In genomic region chr6:159043236-159043635, GRCh38 we compare ENCODE assay signal across 9 cellular contexts. TPM values are rescaled to one million over a fixed set of nuclear protein-coding genes. Genes with fewer than 3 reads are reported as not detected.
DNase-seq lines count a peak whose midpoint lies in the region; ATAC-seq and TF ChIP-seq lines count a peak whose summit lies in the region.
"Had no signal": no experiment of that assay in that cellular context is flagged by ENCODE, and none has a peak within 500 bp of the region (broad histone marks: within the 10 kb centered on the region; RNA-seq: fewer than 3 reads in every experiment).

No MANE protein-coding gene starts in this region.

- no peaks in the 10 kb centered on the region for H3K9me3 Mint-ChIP-seq in activated T-helper 17 cell treated with anti-CD3 and anti-CD28 coated beads, Interleukin-2, amount 50 U/mL, for 72 hours
- H3K9me3 Mint-ChIP-seq in GM23338, result no peaks in the 10 kb centered on the region
- H3K9me3 Mint-ChIP-seq: HFFc6 had no signal

- H3K9me3 ChIP-seq in DND-41 (ENCODE audit: insufficient read depth, low read length, severe bottlenecking), result no peaks in the 10 kb centered on the region
- H3K9me3 ChIP-seq in muscle layer of duodenum (ENCODE audit: control insufficient read depth in 1 of 2, low read length in 2 of 2), result no peaks in the 10 kb centered on the region

- H3K9ac ChIP-seq in DND-41 (ENCODE audit: low read depth, low read length), result peak overlapping the region; percentile 60

- H3K4me1 Mint-ChIP-seq in activated T-helper 17 cell treated with anti-CD3 and anti-CD28 coated beads, Interleukin-2, amount 50 U/mL, for 72 hours, result peaks cover 46% of the 10 kb centered on the region
- H3K4me1 Mint-ChIP-seq in GM23338, result peaks cover 19% of the 10 kb centered on the region; the same call in 2 of the 3 replicates

- H3K36me3 ChIP-seq in DND-41 (ENCODE audit: insufficient read depth, low read length) (peaks cover 44% of the 10 kb centered on the region), muscle layer of duodenum (ENCODE audit: control insufficient read depth in 1 of 2, insufficient read depth in 2 of 2, low read length in 2 of 2) (peaks cover 0 to 6% of the 10 kb centered on the region in 2 donors), GM23338 (ENCODE audit: insufficient read depth) (no peaks in the 10 kb centered on the region)

- H2AFZ ChIP-seq in DND-41 (ENCODE audit: low read depth, low read length), result no peak overlapping the region
- no peak overlapping the region for H2AFZ ChIP-seq in GM23338

- H3K4me3 Mint-ChIP-seq in activated T-helper 17 cell treated with anti-CD3 and anti-CD28 coated beads, Interleukin-2, amount 50 U/mL, for 72 hours, result peak overlapping the region; percentile 90
- H3K4me3 Mint-ChIP-seq in GM23338, result no peak overlapping the region

- H3K4me2 ChIP-seq in DND-41 (ENCODE audit: insufficient read depth, low read length) (peak overlapping the region; percentile 69), GM23338 (no peak overlapping the region)

- in situ Hi-C loops in KBM-7 (cut with MboI; ENCODE audit: low pct_unique_long_range_greater_than_20kb, low sequenced_read_pairs), result no loop called here

- H3F3A ChIP-seq in GM23338 (replicated peaks; ENCODE audit: low read depth), result no peaks in the 10 kb centered on the region

- TF ChIP-seq CTCF in DND-41 (IDR thresholded peaks at IDR 0.05; ENCODE audit: borderline replicate concordance, extremely low read depth, low read length, poor library complexity, severe bottlenecking), result no peak
- no peak for TF ChIP-seq CTCF in GM23338 (conservative IDR thresholded peaks at IDR 0.05; ENCODE audit: low read depth in 2 of 2)

- H3K27me3 ChIP-seq in DND-41 (ENCODE audit: insufficient read depth, low read length, poor library complexity), result no peaks in the 10 kb centered on the region
- H3K27me3 ChIP-seq in muscle layer of duodenum (ENCODE audit: low read depth, low read length), result no peaks in the 10 kb centered on the region
- H3K27me3 ChIP-seq in GM23338 (ENCODE audit: insufficient read depth), result no peaks in the 10 kb centered on the region

- DNase-seq in DND-41 (peak; percentile 61), KBM-7 (peak; percentile 76), GM23338 (ENCODE audit: low spot score) (no peak), NCI-H774 (lab: John Stamatoyannopoulos, UW) (no peak)
- no peak for DNase-seq in activated effector memory CD4-positive, alpha-beta T cell treated with Interleukin-2 at 50 U/mL for 16 hours

- H3K79me2 ChIP-seq in DND-41 (ENCODE audit: insufficient read depth, low read length) (no peaks in the 10 kb centered on the region), GM23338 (replicated peaks; ENCODE audit: insufficient read depth) (no peaks in the 10 kb centered on the region)

- H3K27ac ChIP-seq in DND-41 (ENCODE audit: low read length) (peak overlapping the region; percentile 82), muscle layer of duodenum (ENCODE audit: low read length) (peak overlapping the region; percentile 78), GM23338 (ENCODE audit: low read depth) (no peak overlapping the region)

- H3K27me3 Mint-ChIP-seq in activated T-helper 17 cell treated with anti-CD3 and anti-CD28 coated beads, Interleukin-2, amount 50 U/mL, for 72 hours, result no peaks in the 10 kb centered on the region
- H3K27me3 Mint-ChIP-seq in GM23338 (ENCODE audit: insufficient read depth, low read depth, poor library complexity), result no peaks in the 10 kb centered on the region

- no peaks in the 10 kb centered on the region; the same call in 1 of the 2 replicates for H4K20me1 ChIP-seq in DND-41 (ENCODE audit: insufficient read depth, low read length)
- H4K20me1 ChIP-seq in GM23338 (replicated peaks; ENCODE audit: insufficient read depth), result no peaks in the 10 kb centered on the region

- H3K4me3 ChIP-seq in DND-41 (ENCODE audit: low read depth in 1 of 2, low read length in 2 of 2) (peak overlapping the region; percentile 41 to 65; a peak in 3 of 4 replicates), muscle layer of duodenum (ENCODE audit: low read depth in 1 of 2, low read length in 2 of 2) (peak overlapping the region; percentile 44 to 66), GM23338 (no peak overlapping the region)

- ATAC-seq in DND-41 (ENCODE audit: insufficient read depth, low read depth) (peak; percentile 73), GM23338 (no peak), HG03469 (IDR thresholded peaks at IDR 0.05; ENCODE audit: unreplicated experiment) (no peak)
- no peak for ATAC-seq in activated T-helper 17 cell treated with anti-CD3 and anti-CD28 coated beads, Interleukin-2, amount 50 U/mL, for 72 hours (replicated peaks)

- peaks cover 73% of the 10 kb centered on the region for H3K36me3 Mint-ChIP-seq in activated T-helper 17 cell treated with anti-CD3 and anti-CD28 coated beads, Interleukin-2, amount 50 U/mL, for 72 hours (ENCODE audit: low read depth)
- no peaks in the 10 kb centered on the region for H3K36me3 Mint-ChIP-seq in GM23338 (ENCODE audit: low read depth)

- H3K9me2 ChIP-seq in GM23338 (ENCODE audit: insufficient read depth), result no peaks in the 10 kb centered on the region

- peak overlapping the region; percentile 99 for H3K27ac Mint-ChIP-seq in activated T-helper 17 cell treated with anti-CD3 and anti-CD28 coated beads, Interleukin-2, amount 50 U/mL, for 72 hours
- H3K27ac Mint-ChIP-seq in GM23338, result no peak overlapping the region
- H3K27ac Mint-ChIP-seq: HFFc6 had no signal

- peaks cover 41% of the 10 kb centered on the region for H3K4me1 ChIP-seq in DND-41 (ENCODE audit: insufficient read depth, low read length)
- no peaks in the 10 kb centered on the region for H3K4me1 ChIP-seq in muscle layer of duodenum (ENCODE audit: control insufficient read depth in 1 of 2, insufficient read depth in 2 of 2, low read length in 2 of 2)
- H3K4me1 ChIP-seq in GM23338 (ENCODE audit: insufficient read depth), result no peaks in the 10 kb centered on the region; the same call in 1 of the 2 replicates

TF ChIP-seq in GM23338, 12 proteins besides CTCF, POLR2A, EP300 and RAD21 (continues in another document):
- TF ChIP-seq JUNB (IDR thresholded peaks at IDR 0.05; ENCODE audit: unreplicated experiment) (no peak), ZNF331 (CRISPR knock-in tag; IDR thresholded peaks at IDR 0.05; ENCODE audit: low read depth) (no peak), EZH2phosphoT487 (IDR thresholded peaks at IDR 0.05; ENCODE audit: unreplicated experiment) (no peak), CREB1 (CRISPR knock-in tag; IDR thresholded peaks at IDR 0.05; ENCODE audit: low read depth) (no peak), POLR2AphosphoS5 (IDR thresholded peaks at IDR 0.05; ENCODE audit: low read depth) (no peak)

RNA-seq across cellular contexts. Expression of gene TAGAP, which starts 1.6 kb away (rescaled TPM):
- total RNA-seq in activated T-helper 17 cell treated with anti-CD3 and anti-CD28 coated beads, Interleukin-2, amount 50 U/mL, for 72 hours, result 10 to 100 TPM; 11.7 to 80.7 TPM
- total RNA-seq in GM23338 (2014; rRNA removed; shearing (Covaris generic)), result 0.43 TPM in 1 of 2 replicates, not detected in the other
- not detected in 2 replicates for polyA plus RNA-seq in GM23338 (2016; fragmentation: Nextera tagmentation; extraction: Ambion mirVana)
- total RNA-seq: HFFc6 had no signal

RNA-seq across cellular contexts. Expression of gene RSPH3, which starts 43.2 kb away (rescaled TPM):
- 10 to 100 TPM in 1 of 2 donors, 1 to 10 TPM in 1; 2.4 to 15.9 TPM for total RNA-seq in activated T-helper 17 cell treated with anti-CD3 and anti-CD28 coated beads, Interleukin-2, amount 50 U/mL, for 72 hours
- total RNA-seq in GM23338 (2014; rRNA removed; shearing (Covaris generic)), result 1.7 and 2.4 TPM in 2 replicates
- polyA plus RNA-seq in GM23338 (2016; fragmentation: Nextera tagmentation; extraction: Ambion mirVana), result 2.8 and 3.9 TPM in 2 replicates

Comparison
In these comparisons a context has a peak if more than half of its experiments do, and no peak if none do; other contexts are left out.
1. DNase-seq: peak in DND-41 (single experiment) and KBM-7 (single experiment); none in GM23338 (single experiment), NCI-H774 (single experiment) and activated effector memory CD4-positive, alpha-beta T cell treated with Interleukin-2 at 50 U/mL for 16 hours (single experiment).